Comparison of ENCODE assay signal across 7 cellular contexts in genomic region chr15:43799209-43799944, GRCh38. TPM values are rescaled to one million over a fixed set of nuclear protein-coding genes. Genes with fewer than 3 reads are reported as not detected.
DNase-seq lines count a peak whose midpoint lies in the region; ATAC-seq, FAIRE-seq and TF ChIP-seq lines count a peak whose summit lies in the region.

No MANE protein-coding gene starts in this region.

- TF ChIP-seq RAD21 in H1 (IDR thresholded peaks at IDR 0.05 in 1 of 2, conservative IDR thresholded peaks at IDR 0.05 in 1 of 2; ENCODE audit: low read depth in 2 of 2, low read length in 2 of 2) = no peak

- H3K23me2 ChIP-seq in H1 (ENCODE audit: low read depth, low read length) = no peaks in the 10 kb centered on the region

- no peak for ATAC-seq in GM19351 (IDR thresholded peaks at IDR 0.05; ENCODE audit: unreplicated experiment)

- H3K79me2 ChIP-seq in GM23248 (ENCODE audit: insufficient read depth) (peaks cover 47% of the 10 kb centered on the region), H1 (ENCODE audit: control insufficient read depth in 1 of 2, insufficient read depth in 2 of 2, low read length in 2 of 2) (peaks cover 0 to 18% of the 10 kb centered on the region in 2 experiments; a peak in 2 of 4 replicates)

- peak overlapping the region; percentile 55; the same call in 1 of the 2 replicates for H2BK5ac ChIP-seq in H1 (ENCODE audit: low read depth, low read length)

- POLR2A ChIA-PET in H1 (lab: Charles Lee; ENCODE audit: partially characterized antibody) = interaction anchor here (1.2 to 8.9 kb wide), 4 partner anchors 8 to 25 kb away, joined by 8 to 71 read pairs (median 32); partner anchors contain the start of genes ELL3 and MFAP1

- TF ChIP-seq EP300 in H1 (IDR thresholded peaks at IDR 0.05; ENCODE audit: borderline replicate concordance in 1 of 2, low read depth in 2 of 2, low read length in 2 of 2) = no peak

- H3K4ac ChIP-seq in H1 (replicated peaks; ENCODE audit: insufficient read length, low read depth, low read length) = no peak overlapping the region

- no peak overlapping the region for H3K18ac ChIP-seq in H1 (ENCODE audit: extremely low read depth, low read length)

- no peak overlapping the region; the same call in 1 of the 2 replicates for H4K8ac ChIP-seq in H1 (ENCODE audit: extremely low read depth, insufficient read depth, low read length)

- no peak overlapping the region for H3K14ac ChIP-seq in H1 (ENCODE audit: insufficient read length)

- TF ChIP-seq CTCF in H1 (IDR thresholded peaks at IDR 0.05; ENCODE audit: control extremely low read depth in 1 of 3, insufficient read depth in 1 of 3, low read depth in 1 of 3, low read length in 3 of 3) = no peak

- peak overlapping the region; percentile 71; the same call in 1 of the 2 replicates for H2BK12ac ChIP-seq in H1 (ENCODE audit: low read depth, low read length)

- WGBS in GM23248 (ENCODE audit: low coverage in 1 of 2, low lambda C conversion rate in 2 of 2, missing lambda C conversion rate in 2 of 2), 2 experiments = 82 to 86% methylated on average over 16 of the region's 16 CpGs
- 83% methylated on average over 16 of the region's 16 CpGs; no CpG with 5 or more reads in 1 of the 2 experiments for WGBS in H1 (ENCODE audit: extremely low coverage in 1 of 2, insufficient coverage in 1 of 2, insufficient read length in 1 of 2, insufficient replicate concordance in 2 of 2, low coverage in 1 of 2, low lambda C conversion rate in 2 of 2, missing lambda C conversion rate in 1 of 2), 2 experiments
- WGBS in small intestine, 3 donors = 85 to 88% (median 86%) methylated on average over 16 of the region's 16 CpGs

- H3K4me2 ChIP-seq in GM23248 (ENCODE audit: unreplicated experiment) = no peak overlapping the region
- no peak overlapping the region; a peak in 2 of 4 replicates for H3K4me2 ChIP-seq in H1 (ENCODE audit: insufficient read depth in 1 of 2, low read depth in 2 of 2, low read length in 2 of 2)

- H2AK5ac ChIP-seq in H1 (ENCODE audit: low read depth, low read length) = no peak overlapping the region

- peak overlapping the region; percentile 31 for H2BK15ac ChIP-seq in H1 (ENCODE audit: low read length)

- no peak overlapping the region for H3K9ac ChIP-seq in GM23248
- H3K9ac ChIP-seq in H1 (replicated peaks in 1 of 4; ENCODE audit: extremely low read depth in 1 of 4, low read depth in 3 of 4, low read length in 3 of 4) = no peak overlapping the region

- H3K36me3 ChIP-seq in GM23248 (ENCODE audit: low read depth) (peaks cover 25% of the 10 kb centered on the region), H1 (ENCODE audit: control insufficient read depth in 2 of 4, insufficient read depth in 4 of 4, low read length in 3 of 4) (peaks cover 13 to 60% (median 18%) of the 10 kb centered on the region in 4 experiments), small intestine (ENCODE audit: control insufficient read depth in 2 of 2, insufficient read depth in 2 of 2, low read length in 2 of 2) (peaks cover 4 to 5% of the 10 kb centered on the region in 2 donors)

- no peaks in the 10 kb centered on the region for H3K27me3 ChIP-seq in GM23248 (replicated peaks; ENCODE audit: insufficient read depth)
- no peaks in the 10 kb centered on the region for H3K27me3 ChIP-seq in H1 (replicated peaks in 1 of 4; ENCODE audit: control insufficient read depth in 3 of 4, extremely low read depth in 1 of 4, insufficient read depth in 3 of 4, low read length in 3 of 4)
- H3K27me3 ChIP-seq in small intestine (ENCODE audit: control insufficient read depth in 2 of 2, insufficient read depth in 2 of 2, low read length in 2 of 2) = no peaks in the 10 kb centered on the region

- H4K20me1 ChIP-seq in GM23248 (ENCODE audit: insufficient read depth) = peaks cover 5% of the 10 kb centered on the region; the same call in 1 of the 2 replicates
- H4K20me1 ChIP-seq in H1 (replicated peaks in 1 of 2; ENCODE audit: control insufficient read depth in 1 of 2, insufficient read depth in 2 of 2, low read length in 2 of 2) = peaks cover 0 to 10% of the 10 kb centered on the region in 2 experiments

- no peak overlapping the region for H3K4me3 ChIP-seq in GM23248
- 0 out of 8 replicates have a peak overlapping the region, but pooled peaks of 1 of the 4 experiments have one; percentile 11 for H3K4me3 ChIP-seq in H1 (ENCODE audit: extremely low read depth in 1 of 4, insufficient read depth in 2 of 4, low read depth in 3 of 4, low read length in 4 of 4)
- no peak overlapping the region for H3K4me3 ChIP-seq in small intestine (ENCODE audit: low read depth in 1 of 2, low read length in 2 of 2)

- FAIRE-seq in H1 (lab: Jason Lieb, UNC) (no peak), small intestine (lab: Jason Lieb, UNC) (no peak)

- H3K23ac ChIP-seq in H1 (ENCODE audit: insufficient read length) = no peak overlapping the region

- H2AFZ ChIP-seq in GM23248 (no peak overlapping the region), H1 (ENCODE audit: low read length) (no peak overlapping the region)

- in situ Hi-C loops in GM23248 (cut with MboI) = no loop called here

- TF ChIP-seq POLR2A in H1 (IDR thresholded peaks at IDR 0.05; ENCODE audit: control extremely low read depth in 1 of 2, low read depth in 2 of 2, low read length in 2 of 2) = no peak

- H4K5ac ChIP-seq in H1 (ENCODE audit: insufficient read length, low read depth, low read length) = peak overlapping the region; percentile 41

- H3K56ac ChIP-seq in H1 (replicated peaks; ENCODE audit: insufficient read length, low read depth, low read length) = no peak overlapping the region

- no peaks in the 10 kb centered on the region for H3K9me2 ChIP-seq in GM23248 (ENCODE audit: insufficient read depth)

- H3F3A ChIP-seq in GM23248 (ENCODE audit: insufficient read depth) = peaks cover 70% of the 10 kb centered on the region

- no peak overlapping the region for H4K91ac ChIP-seq in H1 (replicated peaks; ENCODE audit: insufficient read length, low read length)

- H3K27ac ChIP-seq in GM23248 = no peak overlapping the region
- H3K27ac ChIP-seq in H1 (ENCODE audit: low read depth, low read length) = peak overlapping the region; percentile 28; the same call in 1 of the 2 replicates
- peak overlapping the region; percentile 38 to 85 for H3K27ac ChIP-seq in small intestine (ENCODE audit: low read depth in 1 of 2, low read length in 1 of 2)

- peak overlapping the region; percentile 28; the same call in 1 of the 2 replicates for H2BK20ac ChIP-seq in H1 (ENCODE audit: low read length)

- peaks cover 6% of the 10 kb centered on the region; the same call in 1 of the 2 replicates for H3K79me1 ChIP-seq in H1 (ENCODE audit: low read depth, low read length)

- H3K9me3 ChIP-seq in GM23248 (ENCODE audit: low read depth) = no peaks in the 10 kb centered on the region
- H3K9me3 ChIP-seq in H1 (ENCODE audit: insufficient read depth in 2 of 2, low read depth in 1 of 2, low read length in 1 of 2) = no peaks in the 10 kb centered on the region
- H3K9me3 ChIP-seq in small intestine (ENCODE audit: control insufficient read depth, low read depth) = no peaks in the 10 kb centered on the region

- DNase-seq in GM23248 (peak; percentile 6), NCI-H526 treated with DMSO at 0.1 percent for 48 hours (lab: John Stamatoyannopoulos, UW) (peak; percentile 13), H1 (ENCODE audit: low read depth in 1 of 2, low spot score in 2 of 2) (no peak), small intestine (peak; percentile 11), HuH-7 (ENCODE audit: low spot score) (no peak), HCEC 1CT (no peak)

- CTCF ChIA-PET in H1 (lab: Charles Lee; ENCODE audit: partially characterized antibody) = interaction anchor here (1.9 kb wide), 1 partner anchor 23 kb away, joined by 5 read pairs; the partner anchor contains the start of gene ELL3

- peaks cover 48% of the 10 kb centered on the region for H3K4me1 ChIP-seq in GM23248 (ENCODE audit: insufficient read depth)
- H3K4me1 ChIP-seq in H1 (replicated peaks in 1 of 4; ENCODE audit: control insufficient read depth in 3 of 4, insufficient read depth in 4 of 4, low read length in 3 of 4) = peaks cover 17 to 25% (median 20%) of the 10 kb centered on the region in 4 experiments
- H3K4me1 ChIP-seq in small intestine (ENCODE audit: control insufficient read depth in 2 of 2, insufficient read depth in 1 of 2, low read depth in 1 of 2, low read length in 1 of 2) = peaks cover 2 to 5% of the 10 kb centered on the region in 2 donors

- no peak overlapping the region for H2BK120ac ChIP-seq in H1 (replicated peaks; ENCODE audit: low read depth, low read length)

RNA-seq across cellular contexts. Expression of gene SERINC4, which starts 0.6 kb away (rescaled TPM):
- total RNA-seq in GM23248 (2014; rRNA removed; shearing (Covaris generic)) = not detected in 2 replicates
- polyA plus RNA-seq in GM23248 (2016; fragmentation: Nextera tagmentation; extraction: Ambion mirVana) (not detected in 2 replicates), H1 (2011; rRNA removed) (0.08 and 0.14 TPM in 2 replicates), small intestine (under 1 TPM in 2 of 3 donors, not detected in 1; 0.24 to 0.45 TPM)
- total RNA-seq in H1 (2021; fragmentation: NEBNext Ultra II Directional; extraction: Animal tissue kit (Norgen Biotek cat#: 25700)) = not detected in 2 replicates
- polyA plus RNA-seq in H1 (2011; cell fraction: cytosol; rRNA removed) = 0.16 TPM
- polyA plus RNA-seq in H1 (2011; cell fraction: nucleus; rRNA removed) = 0.11 TPM
- polyA plus RNA-seq in H1 (2012, experiment 1 of 2) = not detected in 4 replicates
- polyA plus RNA-seq in H1 (2012, experiment 2 of 2) = 0.91 TPM
- polyA plus RNA-seq in H1 (2013, experiment 1 of 2) = 0.08 TPM
- polyA plus RNA-seq in H1 (2013, experiment 2 of 2) = 0.06 TPM
- 0.06 TPM in 1 of 2 replicates, not detected in the other for polyA minus RNA-seq in H1 (2011; rRNA and poly(A)+ RNA removed)
- polyA minus RNA-seq in H1 (2011; cell fraction: cytosol; rRNA and poly(A)+ RNA removed) = not detected
- polyA minus RNA-seq in H1 (2011; cell fraction: nucleus; rRNA and poly(A)+ RNA removed) = not detected

RNA-seq across cellular contexts. Expression of gene HYPK, which starts 1.0 kb away (rescaled TPM):
- 0.76 and 8.2 TPM in 2 replicates for total RNA-seq in GM23248 (2014; rRNA removed; shearing (Covaris generic))
- polyA plus RNA-seq in GM23248 (2016; fragmentation: Nextera tagmentation; extraction: Ambion mirVana) (14.0 and 19.9 TPM in 2 replicates), H1 (2011; rRNA removed) (5.0 and 5.4 TPM in 2 replicates), small intestine (10 to 100 TPM in 2 of 3 donors, 1 to 10 TPM in 1; 5.8 to 24.3 (median 12.4) TPM)
- total RNA-seq in H1 (2021; fragmentation: NEBNext Ultra II Directional; extraction: Animal tissue kit (Norgen Biotek cat#: 25700)) = 9.9 and 17.6 TPM in 2 replicates
- polyA plus RNA-seq in H1 (2011; cell fraction: cytosol; rRNA removed) = 7.6 TPM
- polyA plus RNA-seq in H1 (2011; cell fraction: nucleus; rRNA removed) = 11.4 TPM
- 5.7 to 13.5 TPM (median 7.3 TPM) in 4 replicates for polyA plus RNA-seq in H1 (2012, experiment 1 of 2)
- polyA plus RNA-seq in H1 (2012, experiment 2 of 2) = 2.6 TPM
- 191 TPM for polyA plus RNA-seq in H1 (2013, experiment 1 of 2)
- 216 TPM for polyA plus RNA-seq in H1 (2013, experiment 2 of 2)
- 4.3 and 6.2 TPM in 2 replicates for polyA minus RNA-seq in H1 (2011; rRNA and poly(A)+ RNA removed)
- 21.1 TPM for polyA minus RNA-seq in H1 (2011; cell fraction: cytosol; rRNA and poly(A)+ RNA removed)
- polyA minus RNA-seq in H1 (2011; cell fraction: nucleus; rRNA and poly(A)+ RNA removed) = 17.1 TPM

RNA-seq across cellular contexts. Expression of gene SERF2, which starts 7.3 kb away (rescaled TPM):
- 996 and 1,573 TPM in 2 replicates for total RNA-seq in GM23248 (2014; rRNA removed; shearing (Covaris generic))
- 3,240 and 3,311 TPM in 2 replicates for polyA plus RNA-seq in GM23248 (2016; fragmentation: Nextera tagmentation; extraction: Ambion mirVana)
- 655 and 672 TPM in 2 replicates for total RNA-seq in H1 (2021; fragmentation: NEBNext Ultra II Directional; extraction: Animal tissue kit (Norgen Biotek cat#: 25700))
- 999 and 1,376 TPM in 2 replicates for polyA plus RNA-seq in H1 (2011; rRNA removed)
- 1,174 TPM for polyA plus RNA-seq in H1 (2011; cell fraction: cytosol; rRNA removed)
- 1,118 TPM for polyA plus RNA-seq in H1 (2011; cell fraction: nucleus; rRNA removed)
- 775 to 1,254 TPM (median 901 TPM) in 4 replicates for polyA plus RNA-seq in H1 (2012, experiment 1 of 2)
- polyA plus RNA-seq in H1 (2012, experiment 2 of 2) = 2,658 TPM
- 1,567 TPM for polyA plus RNA-seq in H1 (2013, experiment 1 of 2)
- polyA plus RNA-seq in H1 (2013, experiment 2 of 2) = 1,462 TPM
- 150 and 259 TPM in 2 replicates for polyA minus RNA-seq in H1 (2011; rRNA and poly(A)+ RNA removed)
- polyA minus RNA-seq in H1 (2011; cell fraction: cytosol; rRNA and poly(A)+ RNA removed) = 192 TPM
- polyA minus RNA-seq in H1 (2011; cell fraction: nucleus; rRNA and poly(A)+ RNA removed) = 219 TPM
- 1,000 to 10,000 TPM; 1,677 to 2,526 (median 1,745) TPM for polyA plus RNA-seq in small intestine

RNA-seq across cellular contexts. Expression of gene ELL3, which starts 22.6 kb away (rescaled TPM):
- 5.2 and 6.4 TPM in 2 replicates for total RNA-seq in GM23248 (2014; rRNA removed; shearing (Covaris generic))
- 1.4 and 1.5 TPM in 2 replicates for polyA plus RNA-seq in GM23248 (2016; fragmentation: Nextera tagmentation; extraction: Ambion mirVana)
- 9.2 and 11.0 TPM in 2 replicates for total RNA-seq in H1 (2021; fragmentation: NEBNext Ultra II Directional; extraction: Animal tissue kit (Norgen Biotek cat#: 25700))
- 13.7 and 15.5 TPM in 2 replicates for polyA plus RNA-seq in H1 (2011; rRNA removed)
- 15.8 TPM for polyA plus RNA-seq in H1 (2011; cell fraction: cytosol; rRNA removed)
- 20.9 TPM for polyA plus RNA-seq in H1 (2011; cell fraction: nucleus; rRNA removed)
- 6.7 to 10.4 TPM (median 8.4 TPM) in 4 replicates for polyA plus RNA-seq in H1 (2012, experiment 1 of 2)
- polyA plus RNA-seq in H1 (2012, experiment 2 of 2) = 5.6 TPM
- polyA plus RNA-seq in H1 (2013, experiment 1 of 2) = 5.5 TPM
- polyA plus RNA-seq in H1 (2013, experiment 2 of 2) = 5.8 TPM
- 26.8 and 31.5 TPM in 2 replicates for polyA minus RNA-seq in H1 (2011; rRNA and poly(A)+ RNA removed)
- polyA minus RNA-seq in H1 (2011; cell fraction: cytosol; rRNA and poly(A)+ RNA removed) = 10.0 TPM
- 14.1 TPM for polyA minus RNA-seq in H1 (2011; cell fraction: nucleus; rRNA and poly(A)+ RNA removed)
- polyA plus RNA-seq in small intestine = 10 to 100 TPM; 29.3 to 85.7 (median 45.4) TPM

RNA-seq across cellular contexts. Expression of gene MFAP1, which starts 25.1 kb away (rescaled TPM):
- total RNA-seq in GM23248 (2014; rRNA removed; shearing (Covaris generic)) = 14.4 and 24.6 TPM in 2 replicates
- polyA plus RNA-seq in GM23248 (2016; fragmentation: Nextera tagmentation; extraction: Ambion mirVana) (30.2 and 33.1 TPM in 2 replicates), H1 (2011; rRNA removed) (11.0 and 23.6 TPM in 2 replicates), small intestine (10 to 100 TPM; 16.2 to 19.7 (median 19.2) TPM)
- 36.6 and 36.7 TPM in 2 replicates for total RNA-seq in H1 (2021; fragmentation: NEBNext Ultra II Directional; extraction: Animal tissue kit (Norgen Biotek cat#: 25700))
- 26.8 TPM for polyA plus RNA-seq in H1 (2011; cell fraction: cytosol; rRNA removed)
- polyA plus RNA-seq in H1 (2011; cell fraction: nucleus; rRNA removed) = 8.9 TPM
- 40.7 to 49.0 TPM (median 42.9 TPM) in 4 replicates for polyA plus RNA-seq in H1 (2012, experiment 1 of 2)
- 6.1 TPM for polyA plus RNA-seq in H1 (2012, experiment 2 of 2)
- 32.2 TPM for polyA plus RNA-seq in H1 (2013, experiment 1 of 2)
- 30.8 TPM for polyA plus RNA-seq in H1 (2013, experiment 2 of 2)
- polyA minus RNA-seq in H1 (2011; rRNA and poly(A)+ RNA removed) = 16.4 and 23.3 TPM in 2 replicates
- polyA minus RNA-seq in H1 (2011; cell fraction: cytosol; rRNA and poly(A)+ RNA removed) = 10.3 TPM
- polyA minus RNA-seq in H1 (2011; cell fraction: nucleus; rRNA and poly(A)+ RNA removed) = 8.8 TPM

Comparison
In these comparisons a context has a peak if more than half of its experiments do, and no peak if none do; other contexts are left out.
1. DNase-seq: peak in GM23248 (single experiment), NCI-H526 treated with DMSO at 0.1 percent for 48 hours (single experiment) and small intestine (single experiment); none in H1 (0 of 2), HuH-7 (single experiment) and HCEC 1CT (single experiment).